Comparison of ENCODE assay signal across 20 cellular contexts in the genomic region with DNA sequence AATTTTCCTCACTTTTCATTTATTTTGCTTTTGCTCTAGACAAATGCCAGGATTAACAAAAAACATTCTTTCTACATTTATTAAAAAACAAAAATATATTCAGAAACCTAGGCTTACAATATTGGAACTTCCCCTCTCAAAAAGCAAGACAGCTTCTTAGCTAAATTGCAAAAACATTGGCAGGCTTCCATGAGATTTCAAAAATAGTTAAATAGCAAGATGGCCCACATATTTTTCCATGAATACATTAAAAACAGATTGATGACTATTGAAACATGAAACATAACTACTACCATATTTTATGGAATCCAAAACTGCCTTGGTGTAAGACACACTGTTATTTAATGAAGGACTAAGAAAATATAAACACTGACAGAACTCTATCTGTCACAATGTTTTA.
"Had no signal": no experiment of that assay in that cellular context is flagged by ENCODE, and none has a peak within 500 bp of the region (broad histone marks: within the 10 kb centered on the region; RNA-seq: fewer than 3 reads in every experiment).

No MANE protein-coding gene starts in this region.

- H3K79me2 ChIP-seq: parathyroid adenoma had no signal

- H3K4me3 ChIP-seq: right lobe of liver, smooth muscle cell, thyroid gland had no signal

- H3K27ac Mint-ChIP-seq: activated naive CD4-positive, alpha-beta T cell treated with anti-CD3 and anti-CD28 coated beads, Interleukin-2, amount 10 ng/mL, durations not matched to agents 7 days and 5 days; activated naive CD8-positive, alpha-beta T cell treated with anti-CD3 and anti-CD28 coated beads, Interleukin-2, amount 50 U/mL, for 24 hours; natural killer cell; stimulated activated naive B cell treated with anti-CD40 and anti-IgM and Interleukin-4, amounts not matched to agents 10 μg/mL and 1 μg/mL and 100 μg/mL, for 72 hours had no signal

- H3K4me2 ChIP-seq: smooth muscle cell had no signal

- H3K4me3 Mint-ChIP-seq: activated naive CD4-positive, alpha-beta T cell treated with anti-CD3 and anti-CD28 coated beads, Interleukin-2, amount 10 ng/mL, durations not matched to agents 7 days and 5 days; activated naive CD8-positive, alpha-beta T cell treated with anti-CD3 and anti-CD28 coated beads, Interleukin-2, amount 50 U/mL, for 24 hours; central memory CD8-positive, alpha-beta T cell; natural killer cell; stimulated activated naive B cell treated with anti-CD40 and anti-IgM and Interleukin-4, amounts not matched to agents 10 μg/mL and 1 μg/mL and 100 μg/mL, for 72 hours had no signal

- H2AFZ ChIP-seq: parathyroid adenoma had no signal

- H3K9ac ChIP-seq: parathyroid adenoma had no signal

- H3K27me3 ChIP-seq: right lobe of liver, thyroid gland had no signal

- H3K9me3 ChIP-seq: right lobe of liver, thyroid gland had no signal

- H3K9me3 Mint-ChIP-seq: activated naive CD4-positive, alpha-beta T cell treated with anti-CD3 and anti-CD28 coated beads, Interleukin-2, amount 10 ng/mL, durations not matched to agents 7 days and 5 days; activated naive CD8-positive, alpha-beta T cell treated with anti-CD3 and anti-CD28 coated beads, Interleukin-2, amount 50 U/mL, for 24 hours; central memory CD8-positive, alpha-beta T cell; natural killer cell; stimulated activated naive B cell treated with anti-CD40 and anti-IgM and Interleukin-4, amounts not matched to agents 10 μg/mL and 1 μg/mL and 100 μg/mL, for 72 hours had no signal

- H3K27ac ChIP-seq: parathyroid adenoma, right lobe of liver, thyroid gland, WERI-Rb-1 had no signal

- ATAC-seq: activated naive CD8-positive, alpha-beta T cell treated with anti-CD3 and anti-CD28 coated beads, Interleukin-2, amount 50 U/mL, for 24 hours; natural killer cell; right lobe of liver; stimulated activated naive B cell treated with anti-CD40 and anti-IgM and Interleukin-4, amounts not matched to agents 10 μg/mL and 1 μg/mL and 100 μg/mL, for 72 hours had no signal

- DNase-seq: activated CD4-positive, alpha-beta T cell treated with anti-CD3 and anti-CD28 coated beads for 1 hour; activated CD8-positive, alpha-beta memory T cell treated with anti-CD3 and anti-CD28 coated beads, Interleukin-2, amount 50 U/mL, for 48 hours; activated effector memory CD4-positive, alpha-beta T cell treated with Interleukin-2 at 50 U/mL for 16 hours; activated naive CD4-positive, alpha-beta T cell treated with anti-CD3 and anti-CD28 coated beads, Interleukin-2, amount 10 ng/mL, durations not matched to agents 7 days and 5 days; activated naive CD8-positive, alpha-beta T cell treated with anti-CD3 and anti-CD28 coated beads, Interleukin-2, amount 50 U/mL, for 24 hours; activated T-cell treated with anti-CD3 and anti-CD28 coated beads, Interleukin-2, amount 50 U/mL, for 48 hours; aorta; cortex of kidney; mesenchymal stem cell; natural killer cell; stimulated activated CD4-positive, alpha-beta T cell treated with anti-CD3 and anti-CD28 coated beads, Interleukin-4, amount 100 ng/mL, for 4 hours; stimulated activated naive B cell treated with anti-CD40 and anti-IgM and Interleukin-4, amounts not matched to agents 10 μg/mL and 1 μg/mL and 100 μg/mL, for 72 hours; T-helper 1 cell; T-helper 9 cell; thyroid gland; WERI-Rb-1 had no signal

- H3K36me3 ChIP-seq: right lobe of liver, thyroid gland, WERI-Rb-1 had no signal
